Comparison of ENCODE assay signal across 18 cellular contexts in genomic region chr14:62373889-62374394, GRCh38.
DNase-seq lines count a peak whose midpoint lies in the region; ATAC-seq, FAIRE-seq and TF ChIP-seq lines count a peak whose summit lies in the region.
"Had no signal": no experiment of that assay in that cellular context is flagged by ENCODE, and none has a peak within 500 bp of the region (broad histone marks: within the 10 kb centered on the region; RNA-seq: fewer than 3 reads in every experiment).

No MANE protein-coding gene starts in this region.

- no peaks in the 10 kb centered on the region for H3K36me3 ChIP-seq in astrocyte (ENCODE audit: insufficient read depth, low read length)
- no peaks in the 10 kb centered on the region for H3K36me3 ChIP-seq in pancreas
- H3K36me3 ChIP-seq: BLaER1 treated with 17β-estradiol and CSF1 and Interleukin-3, amounts not matched to agents 10 nM and 100 nM had no signal

- no peak overlapping the region for H3K27ac Mint-ChIP-seq in astrocyte (ENCODE audit: unreplicated experiment)
- H3K27ac Mint-ChIP-seq: CD4-positive, alpha-beta T cell; HFFc6 had no signal

- H4K20me1 ChIP-seq in astrocyte (ENCODE audit: insufficient read depth, low read length) = no peaks in the 10 kb centered on the region
- H4K20me1 ChIP-seq: BLaER1 treated with 17β-estradiol and CSF1 and Interleukin-3, amounts not matched to agents 10 nM and 100 nM had no signal

- H3K36me3 Mint-ChIP-seq in astrocyte (ENCODE audit: low read depth, unreplicated experiment) = no peaks in the 10 kb centered on the region

- no peak overlapping the region for H3K4me3 Mint-ChIP-seq in astrocyte (ENCODE audit: unreplicated experiment)
- H3K4me3 Mint-ChIP-seq: CD4-positive, alpha-beta T cell; HFFc6 had no signal

- no peaks in the 10 kb centered on the region for H3K9me3 Mint-ChIP-seq in astrocyte (ENCODE audit: unreplicated experiment)

- H3K9ac ChIP-seq in astrocyte (ENCODE audit: low read length) = no peak overlapping the region
- H3K9ac ChIP-seq: BLaER1 treated with 17β-estradiol and CSF1 and Interleukin-3, amounts not matched to agents 10 nM and 100 nM had no signal

- no peaks in the 10 kb centered on the region for H3K27me3 ChIP-seq in astrocyte (ENCODE audit: insufficient read depth, low read length)
- H3K27me3 ChIP-seq in pancreas = peaks cover 0 to 3% (median 0%) of the 10 kb centered on the region in 4 donors
- H3K27me3 ChIP-seq: BLaER1 treated with 17β-estradiol and CSF1 and Interleukin-3, amounts not matched to agents 10 nM and 100 nM had no signal

- H3K4me3 ChIP-seq in astrocyte (ENCODE audit: insufficient read depth, low read depth, low read length) (no peak overlapping the region), pancreas (no peak overlapping the region)
- H3K4me3 ChIP-seq: BLaER1 treated with 17β-estradiol and CSF1 and Interleukin-3, amounts not matched to agents 10 nM and 100 nM had no signal

- no peak for TF ChIP-seq CTCF in astrocyte (IDR thresholded peaks at IDR 0.05; ENCODE audit: insufficient read depth, low read depth, low read length)
- TF ChIP-seq CTCF in pancreas (IDR thresholded peaks at IDR 0.05) = no peak

- H3K4me1 Mint-ChIP-seq in astrocyte (ENCODE audit: low read depth, unreplicated experiment) = no peaks in the 10 kb centered on the region

- peaks cover 2% of the 10 kb centered on the region for H3K27me3 Mint-ChIP-seq in astrocyte (ENCODE audit: low read depth, unreplicated experiment)
- H3K27me3 Mint-ChIP-seq: CD4-positive, alpha-beta T cell had no signal

- no peaks in the 10 kb centered on the region for H3K79me2 ChIP-seq in astrocyte (ENCODE audit: insufficient read depth, low read length)

- DNase-seq in DMS53 (lab: John Stamatoyannopoulos, UW) (peak; percentile 35), HTR-8/SVneo (ENCODE audit: insufficient read length, low spot score) (no peak), NCI-H82 (lab: John Stamatoyannopoulos, UW) (peak; percentile 60), astrocyte (ENCODE audit: low read depth) (peak; percentile 10), SKM-1 (lab: John Stamatoyannopoulos, UW; ENCODE audit: unreplicated experiment) (no peak), foreskin melanocyte (no peak), pancreas (no peak), nucleus accumbens (lab: John Stamatoyannopoulos, UW) (no peak)
- DNase-seq: ACHN; Calu3; CD4-positive, alpha-beta T cell; DND-41; GDM1; HCEC 1CT; HFFc6 had no signal

- no peak for ATAC-seq in pancreas

- no peak overlapping the region for H3K27ac ChIP-seq in astrocyte (ENCODE audit: low read depth, low read length)
- no peak overlapping the region for H3K27ac ChIP-seq in pancreas
- H3K27ac ChIP-seq: BLaER1 treated with 17β-estradiol and CSF1 and Interleukin-3, amounts not matched to agents 10 nM and 100 nM had no signal

- H3K9me3 ChIP-seq in astrocyte (ENCODE audit: insufficient read depth, low read depth, low read length) (no peaks in the 10 kb centered on the region), pancreas (no peaks in the 10 kb centered on the region)
- H3K9me3 ChIP-seq: BLaER1 treated with 17β-estradiol and CSF1 and Interleukin-3, amounts not matched to agents 10 nM and 100 nM had no signal

- H3K4me1 ChIP-seq in astrocyte (ENCODE audit: insufficient read depth, low read length) = no peaks in the 10 kb centered on the region
- no peaks in the 10 kb centered on the region for H3K4me1 ChIP-seq in pancreas
- H3K4me1 ChIP-seq: BLaER1 treated with 17β-estradiol and CSF1 and Interleukin-3, amounts not matched to agents 10 nM and 100 nM had no signal

- intact Hi-C loops in pancreas (cut with DNase I) = no loop called here

- peak; percentile 98 for FAIRE-seq in HTR-8/SVneo (lab: Jason Lieb, UNC)
- no peak for FAIRE-seq in astrocyte (lab: Jason Lieb, UNC)
- no peak for FAIRE-seq in pancreas (lab: Jason Lieb, UNC)
- FAIRE-seq: GM12892, GM19239 had no signal

- no peak overlapping the region for H3K4me2 ChIP-seq in astrocyte (ENCODE audit: low read length)
- H3K4me2 ChIP-seq: BLaER1 treated with 17β-estradiol and CSF1 and Interleukin-3, amounts not matched to agents 10 nM and 100 nM had no signal

- H2AFZ ChIP-seq in astrocyte (ENCODE audit: low read depth, low read length) = no peak overlapping the region

Comparison
In these comparisons a context has a peak if more than half of its experiments do, and no peak if none do; other contexts are left out.
1. DNase-seq: peak in DMS53 (single experiment), NCI-H82 (single experiment) and astrocyte (single experiment); none in HTR-8/SVneo (single experiment), SKM-1 (single experiment), foreskin melanocyte (single experiment), pancreas (0 of 6) and nucleus accumbens (0 of 56).